13 cellular contexts compared by ENCODE assay signal in the genomic region with DNA sequence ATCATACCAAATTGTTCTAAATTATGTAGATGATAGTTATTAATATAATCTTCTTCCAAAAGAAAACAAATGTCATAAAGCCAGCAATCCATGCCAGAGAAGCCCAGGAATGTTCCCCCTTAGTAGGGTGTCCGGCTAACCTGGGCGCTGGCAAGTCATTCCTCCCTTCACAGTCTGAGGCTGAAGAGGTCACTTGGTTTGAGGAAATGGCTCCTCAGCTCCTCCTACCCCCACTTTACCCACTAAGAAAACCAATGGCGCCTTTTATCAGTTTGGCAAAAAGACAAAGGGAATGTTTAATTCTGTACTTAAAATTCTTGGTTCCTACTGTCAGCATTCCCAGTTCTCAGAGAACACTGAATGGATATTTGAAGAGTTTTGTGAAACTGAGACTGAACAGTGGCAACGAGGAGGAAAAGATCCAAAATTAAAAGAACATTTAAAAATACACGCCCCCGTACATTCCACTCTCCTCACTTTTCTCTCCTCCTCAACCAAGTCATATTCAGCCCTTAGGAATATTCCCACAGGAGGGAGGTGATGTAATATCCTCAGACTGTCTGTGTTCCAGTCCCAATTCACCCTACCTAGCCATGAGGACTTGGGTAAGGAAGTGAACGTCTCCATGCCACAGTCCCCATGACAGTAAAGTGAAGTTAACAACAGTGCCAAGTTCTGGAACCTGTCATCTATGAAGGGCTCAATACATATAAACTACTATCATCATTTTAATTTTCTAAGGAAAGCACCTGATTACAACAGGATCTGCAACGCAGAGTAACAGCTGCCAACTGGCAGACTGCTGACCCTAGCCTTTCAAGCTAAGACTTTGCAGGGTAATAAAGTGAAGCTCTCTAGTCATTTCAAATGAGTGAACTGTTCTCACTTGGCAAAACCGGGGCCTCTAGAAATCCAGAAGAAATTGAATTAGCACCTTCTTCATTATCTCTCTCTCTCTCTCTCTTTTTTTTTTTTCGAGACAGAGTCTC.
A peak's percentile ranks its signal among the peaks of the same experiment; 100 is the strongest.
DNase-seq lines count a peak whose midpoint lies in the region; ATAC-seq, FAIRE-seq and TF ChIP-seq lines count a peak whose summit lies in the region.
"Had no signal": no experiment of that assay in that cellular context is flagged by ENCODE, and none has a peak within 500 bp of the region (broad histone marks: within the 10 kb centered on the region; RNA-seq: fewer than 3 reads in every experiment).

No MANE protein-coding gene starts in this region.

- H3K27ac ChIP-seq in breast epithelium (peak overlapping the region; percentile 35 to 50), sigmoid colon (peak overlapping the region in 3 of 4 donors; percentile 51 to 59 (median 57))

- TF ChIP-seq EP300 in sigmoid colon (IDR thresholded peaks at IDR 0.05), result no peak

- no peak for TF ChIP-seq CTCF in breast epithelium (IDR thresholded peaks at IDR 0.05)
- no peak for TF ChIP-seq CTCF in sigmoid colon (IDR thresholded peaks at IDR 0.05)
- no peak for TF ChIP-seq CTCF in lower leg skin (IDR thresholded peaks at IDR 0.05)

- FAIRE-seq in GM12892 (lab: Jason Lieb, UNC), result no peak

- DNase-seq in Daoy (ENCODE audit: low read depth) (peak; percentile 17), breast epithelium (ENCODE audit: low spot score in 2 of 2) (no peak), inferior parietal cortex (ENCODE audit: extremely low spot score) (peak; percentile 33), sigmoid colon (no peak), SIG-M5 (lab: John Stamatoyannopoulos, UW) (no peak), GM12892 (ENCODE audit: insufficient read length) (no peak), lower leg skin (ENCODE audit: low spot score in 2 of 2) (no peak)
- DNase-seq: activated CD8-positive, alpha-beta memory T cell treated with anti-CD3 and anti-CD28 coated beads, Interleukin-2, amount 50 U/mL, for 4 hours; CD4-positive, CD25-positive, alpha-beta regulatory T cell; NCI-H510A treated with DMSO at 0.1 percent for 48 hours; SHP77 had no signal

- no peaks in the 10 kb centered on the region for H3K27me3 ChIP-seq in breast epithelium
- no peaks in the 10 kb centered on the region for H3K27me3 ChIP-seq in sigmoid colon

- TF ChIP-seq POLR2A in breast epithelium (IDR thresholded peaks at IDR 0.05), result no peak
- no peak for TF ChIP-seq POLR2A in sigmoid colon (IDR thresholded peaks at IDR 0.05)
- no peak for TF ChIP-seq POLR2A in GM12892 (IDR thresholded peaks at IDR 0.05; ENCODE audit: low read depth, low read length)
- TF ChIP-seq POLR2A in lower leg skin (IDR thresholded peaks at IDR 0.05), result no peak

- no peak for ATAC-seq in HG02981 (IDR thresholded peaks at IDR 0.05; ENCODE audit: unreplicated experiment)
- ATAC-seq: natural killer cell treated with Interleukin-12 subunit alpha and Interleukin-12 subunit beta and Interleukin-15 and Interleukin-18, amount 100 ng/mL, for 72 hours had no signal

- H3K9me3 ChIP-seq in breast epithelium, result no peaks in the 10 kb centered on the region
- no peaks in the 10 kb centered on the region for H3K9me3 ChIP-seq in sigmoid colon

- H3K4me1 ChIP-seq in breast epithelium (peaks cover 0 to 2% of the 10 kb centered on the region in 2 donors), sigmoid colon (peaks cover 0 to 17% (median 15%) of the 10 kb centered on the region in 4 donors)

- intact Hi-C loops in breast epithelium (cut with DNase I; ENCODE audit: low total_unique reads), result no loop called here
- intact Hi-C loops in sigmoid colon (cut with DNase I), result no loop called here
- intact Hi-C loops in lower leg skin (cut with DNase I; ENCODE audit: low total_unique reads), result no loop called here

- H3K4me3 ChIP-seq in breast epithelium (no peak overlapping the region), sigmoid colon (no peak overlapping the region), lower leg skin (ENCODE audit: low read depth, poor library complexity, severe bottlenecking) (no peak overlapping the region)

- H3K36me3 ChIP-seq in breast epithelium (no peaks in the 10 kb centered on the region), sigmoid colon (no peaks in the 10 kb centered on the region)

- WGBS in sigmoid colon, 2 donors, result 79 to 86% methylated on average over 10 of the region's 10 CpGs
- 55 to 56% methylated on average over 10 of the region's 10 CpGs for WGBS in lower leg skin, 2 donors

Comparison
In these comparisons a context has a peak if more than half of its experiments do, and no peak if none do; other contexts are left out.
1. DNase-seq: peak in Daoy (single experiment) and inferior parietal cortex (single experiment); none in breast epithelium (0 of 2), sigmoid colon (single experiment), SIG-M5 (single experiment), GM12892 (single experiment) and lower leg skin (0 of 2).